Comparison of ENCODE assay signal across 25 cellular contexts in genomic region chr2:26255735-26256384, GRCh38. TPM values are rescaled to one million over a fixed set of nuclear protein-coding genes. Genes with fewer than 3 reads are reported as not detected.
DNase-seq lines count a peak whose midpoint lies in the region; ATAC-seq and TF ChIP-seq lines count a peak whose summit lies in the region.
"Had no signal": no experiment of that assay in that cellular context is flagged by ENCODE, and none has a peak within 500 bp of the region (broad histone marks: within the 10 kb centered on the region; RNA-seq: fewer than 3 reads in every experiment).

No MANE protein-coding gene starts in this region.

- dilution Hi-C loops in mammary epithelial cell (cut with HindIII; ENCODE audit: low sequenced_read_pairs), result no loop called here

- peaks cover 45% of the 10 kb centered on the region for H3K79me2 ChIP-seq in mammary epithelial cell (ENCODE audit: insufficient read depth, low read length)

- no peak overlapping the region for H3K4me2 ChIP-seq in mammary epithelial cell (ENCODE audit: insufficient read depth, low read depth, low read length)

- 65% methylated on average over 3 of the region's 3 CpGs for WGBS in mammary epithelial cell (ENCODE audit: low coverage, missing lambda C conversion rate)
- WGBS in liver, result 25% methylated on average over 3 of the region's 3 CpGs

- H3K27ac ChIP-seq in mammary epithelial cell (ENCODE audit: insufficient read depth, low read depth, low read length), result no peak overlapping the region
- H3K27ac ChIP-seq in liver (ENCODE audit: low read depth in 1 of 2, low read length in 2 of 2), result peak overlapping the region; percentile 49 to 75
- no peak overlapping the region for H3K27ac ChIP-seq in SJCRH30
- H3K27ac ChIP-seq: SK-N-MC, testis, vagina had no signal

- DNase-seq in T47D (ENCODE audit: low read depth in 1 of 2, low spot score in 1 of 2), result peak; percentile 9 to 42
- no peak for DNase-seq in mammary epithelial cell
- no peak for DNase-seq in Right ventricle myocardium superior
- no peak for DNase-seq in D341Med (ENCODE audit: low spot score)
- DNase-seq in activated CD4-positive, CD25-positive, alpha-beta regulatory T cell treated with anti-CD3 and anti-CD28 coated beads, Interleukin-2, amount 50 U/mL, for 72 hours, result no peak
- DNase-seq in SJCRH30, result no peak
- DNase-seq in DMS114 treated with DMSO at 0.1 percent for 48 hours (lab: John Stamatoyannopoulos, UW; ENCODE audit: unreplicated experiment), result no peak
- DNase-seq: activated CD4-positive, alpha-beta T cell treated with anti-CD3 and anti-CD28 coated beads for 48 hours; activated gamma-delta T cell treated with Interleukin-2 at 50 U/mL for 16 hours; activated naive CD8-positive, alpha-beta T cell treated with anti-CD3 and anti-CD28 coated beads, Interleukin-2, amount 50 U/mL, for 24 hours; activated T-cell treated with anti-CD3 and anti-CD28 coated beads, Interleukin-2, amount 50 U/mL, for 4 hours; AML-193; CD8-positive, alpha-beta T cell; DMS 273 treated with DMSO at 0.1 percent for 48 hours; KBM-7; kidney; NCI-H1417 treated with DMSO at 0.1 percent for 48 hours; NCI-H2081; NCI-H345; RPMI8226; stimulated activated naive CD4-positive, alpha-beta T cell treated with Interleukin-2 at 50 U/mL for 16 hours; testis had no signal

- H2AFZ ChIP-seq in mammary epithelial cell (ENCODE audit: low read depth, low read length), result no peak overlapping the region

- in situ Hi-C loops in T47D (cut with HindIII; ENCODE audit: low pct_unique_long_range_greater_than_20kb, low sequenced_read_pairs) (no loop called here), mammary epithelial cell (cut with MboI; ENCODE audit: low sequenced_read_pairs in 2 of 2) (no loop called here)

- no peak overlapping the region for H3K9ac ChIP-seq in mammary epithelial cell (ENCODE audit: insufficient read depth, low read length)
- H3K9ac ChIP-seq in liver (ENCODE audit: low read depth in 1 of 2, low read length in 2 of 2), result peak overlapping the region in 1 of 2 donors; percentile 53

- intact Hi-C loops in mammary epithelial cell (cut with micrococcal nuclease), result no loop called here
- intact Hi-C loops in Right ventricle myocardium superior (cut with DNase I), result no loop called here

- BruUV-seq in mammary epithelial cell (replicated peaks; lab: Mats Ljungman, UMichigan), result no TSS peak

- no peaks in the 10 kb centered on the region for H4K20me1 ChIP-seq in mammary epithelial cell (ENCODE audit: insufficient read depth, low read length)

- H3K4me1 ChIP-seq in mammary epithelial cell (ENCODE audit: insufficient read depth, low read length), result no peaks in the 10 kb centered on the region
- peaks cover 4 to 49% (median 19%) of the 10 kb centered on the region in 4 donors for H3K4me1 ChIP-seq in liver (ENCODE audit: control insufficient read depth in 4 of 4, insufficient read depth in 4 of 4, low read length in 3 of 4)
- H3K4me1 ChIP-seq in SJCRH30, result 0 out of 2 replicates have a peak, but pooled peaks cover 3% of the 10 kb centered on the region
- H3K4me1 ChIP-seq: testis had no signal

- TF ChIP-seq CTCF in mammary epithelial cell (conservative IDR thresholded peaks at IDR 0.05 in 1 of 2, IDR thresholded peaks at IDR 0.05 in 1 of 2; ENCODE audit: extremely low read depth in 1 of 2, insufficient read depth in 1 of 2, low read depth in 1 of 2, low read length in 2 of 2) (no peak), liver (IDR thresholded peaks at IDR 0.05; ENCODE audit: low read depth, low read length, missing input control) (no peak)

- H3K9me3 ChIP-seq in mammary epithelial cell (replicated peaks; ENCODE audit: insufficient read depth, low read length) (no peaks in the 10 kb centered on the region), liver (ENCODE audit: control insufficient read depth in 4 of 4, low read length in 3 of 4) (no peaks in the 10 kb centered on the region), SJCRH30 (replicated peaks) (no peaks in the 10 kb centered on the region)
- H3K9me3 ChIP-seq: testis, vagina had no signal

- H3K4me3 ChIP-seq in mammary epithelial cell (replicated peaks in 1 of 3; ENCODE audit: insufficient read depth in 1 of 3, low read depth in 2 of 3, low read length in 3 of 3), result no peak overlapping the region
- H3K4me3 ChIP-seq in liver (ENCODE audit: low read depth in 1 of 3, low read length in 3 of 3), result no peak overlapping the region
- no peak overlapping the region for H3K4me3 ChIP-seq in SJCRH30
- H3K4me3 ChIP-seq: SK-N-MC, testis, vagina had no signal

- CTCF ChIA-PET in mammary epithelial cell (lab: Charles Lee; ENCODE audit: low non-redundant PET), result no interaction called here

- no peaks in the 10 kb centered on the region for H3K27me3 ChIP-seq in mammary epithelial cell (ENCODE audit: insufficient read depth, low read length)
- no peaks in the 10 kb centered on the region for H3K27me3 ChIP-seq in liver (ENCODE audit: control insufficient read depth in 4 of 4, insufficient read depth in 4 of 4, low read length in 3 of 4)
- no peaks in the 10 kb centered on the region for H3K27me3 ChIP-seq in SJCRH30
- H3K27me3 ChIP-seq: testis, vagina had no signal

- peak; percentile 74 for ATAC-seq in Right ventricle myocardium superior (ENCODE audit: poor library complexity)
- ATAC-seq: activated naive CD8-positive, alpha-beta T cell treated with anti-CD3 and anti-CD28 coated beads, Interleukin-2, amount 50 U/mL, for 24 hours; activated T-cell treated with anti-CD3 and anti-CD28 coated beads, Interleukin-2, amount 50 U/mL, for 4 hours; CD8-positive, alpha-beta T cell had no signal

- peaks cover 12% of the 10 kb centered on the region for H3K36me3 ChIP-seq in mammary epithelial cell (ENCODE audit: insufficient read depth, low read length)
- H3K36me3 ChIP-seq in liver (ENCODE audit: control insufficient read depth in 4 of 4, insufficient read depth in 3 of 4, low read depth in 1 of 4, low read length in 3 of 4), result peaks cover 4 to 17% (median 10%) of the 10 kb centered on the region in 4 donors
- H3K36me3 ChIP-seq in SJCRH30, result peaks cover 13% of the 10 kb centered on the region

- no peak for TF ChIP-seq RAD21 in liver (IDR thresholded peaks at IDR 0.05)

TF ChIP-seq in liver, 16 proteins besides CTCF, POLR2A, EP300 and RAD21 (continues in another document):
- TF ChIP-seq JUND (IDR thresholded peaks at IDR 0.05) (peak in 1 of 2 donors; percentile 55), REST (IDR thresholded peaks at IDR 0.05) (no peak), FOXA2 (IDR thresholded peaks at IDR 0.05) (peak; percentile 15), SP1 (IDR thresholded peaks at IDR 0.05) (peak; percentile 42), GABPA (IDR thresholded peaks at IDR 0.05 in 1 of 2, conservative IDR thresholded peaks at IDR 0.05 in 1 of 2) (no peak), RXRA (IDR thresholded peaks at IDR 0.05) (peak; percentile 60 to 85), ZBTB33 (IDR thresholded peaks at IDR 0.05) (peak; percentile 40), YY1 (IDR thresholded peaks at IDR 0.05) (peak; percentile 71)
- TF ChIP-seq, protein P1, sequence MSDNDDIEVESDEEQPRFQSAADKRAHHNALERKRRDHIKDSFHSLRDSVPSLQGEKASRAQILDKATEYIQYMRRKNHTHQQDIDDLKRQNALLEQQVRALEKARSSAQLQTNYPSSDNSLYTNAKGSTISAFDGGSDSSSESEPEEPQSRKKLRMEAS (IDR thresholded peaks at IDR 0.05), result peak; percentile 94

RNA-seq across cellular contexts. Expression of gene HADHB, which starts 11.1 kb away (rescaled TPM):
- total RNA-seq in mammary epithelial cell (100 to 1,000 TPM; 126 to 144 TPM), Right ventricle myocardium superior (1,664 TPM), liver (100 to 1,000 TPM; 103 to 255 TPM)
- polyA plus RNA-seq in mammary epithelial cell (113 TPM), liver (100 to 1,000 TPM; 266 to 284 TPM)
- polyA minus RNA-seq in mammary epithelial cell, result 79.3 TPM
- 150 and 154 TPM in 2 replicates for total RNA-seq in SJCRH30 (2014; rRNA removed; shearing (Covaris generic))

RNA-seq across cellular contexts. Expression of gene HADHA, which starts 11.4 kb away (rescaled TPM):
- total RNA-seq in mammary epithelial cell, result 100 to 1,000 TPM; 155 to 174 TPM
- polyA plus RNA-seq in mammary epithelial cell, result 124 TPM
- 285 TPM for polyA minus RNA-seq in mammary epithelial cell
- total RNA-seq in Right ventricle myocardium superior, result 766 TPM
- total RNA-seq in liver, result 100 to 1,000 TPM; 101 to 276 TPM
- polyA plus RNA-seq in liver, result 100 to 1,000 TPM; 126 to 191 TPM
- total RNA-seq in SJCRH30 (2014; rRNA removed; shearing (Covaris generic)), result 168 and 172 TPM in 2 replicates

Comparison
In these comparisons a context has a peak if more than half of its experiments do, and no peak if none do; other contexts are left out.
1. DNase-seq: peak in T47D (2 of 2); none in mammary epithelial cell (single experiment), Right ventricle myocardium superior (single experiment), D341Med (single experiment), activated CD4-positive, CD25-positive, alpha-beta regulatory T cell treated with anti-CD3 and anti-CD28 coated beads, Interleukin-2, amount 50 U/mL, for 72 hours (single experiment), SJCRH30 (0 of 2) and DMS114 treated with DMSO at 0.1 percent for 48 hours (single experiment).
2. H3K27ac ChIP-seq: peak in liver (2 of 2); none in mammary epithelial cell (single experiment) and SJCRH30 (single experiment).